ENCODE assay signal across 24 cellular contexts in genomic region chr22:46376096-46376495, GRCh38. TPM values are rescaled to one million over a fixed set of nuclear protein-coding genes. Genes with fewer than 3 reads are reported as not detected.
DNase-seq lines count a peak whose midpoint lies in the region; ATAC-seq, FAIRE-seq and TF ChIP-seq lines count a peak whose summit lies in the region.
"Had no signal": no experiment of that assay in that cellular context is flagged by ENCODE, and none has a peak within 500 bp of the region (broad histone marks: within the 10 kb centered on the region; RNA-seq: fewer than 3 reads in every experiment).

No MANE protein-coding gene starts in this region.

- H3K4me3 Mint-ChIP-seq in endothelial cell (ENCODE audit: unreplicated experiment): peak overlapping the region; percentile 37
- H3K4me3 Mint-ChIP-seq in natural killer cell treated with Interleukin-12 subunit alpha and Interleukin-12 subunit beta and Interleukin-15 and Interleukin-18, amount 100 ng/mL, for 72 hours: peak overlapping the region; percentile 11
- H3K4me3 Mint-ChIP-seq: HFFc6 had no signal

- H3K4me3 ChIP-seq in upper lobe of left lung: no peak overlapping the region
- H3K4me3 ChIP-seq: BLaER1 treated with 17β-estradiol and CSF1 and Interleukin-3, amounts not matched to agents 10 nM and 100 nM; SJCRH30 had no signal

- no peak for TF ChIP-seq POLR2A in upper lobe of left lung (IDR thresholded peaks at IDR 0.05)

- peak overlapping the region in 3 of 4 donors; percentile 17 to 91 (median 73) for H3K27ac ChIP-seq in upper lobe of left lung
- H3K27ac ChIP-seq: BLaER1 treated with 17β-estradiol and CSF1 and Interleukin-3, amounts not matched to agents 10 nM and 100 nM; SJCRH30 had no signal

- H3K4me1 Mint-ChIP-seq in endothelial cell (ENCODE audit: unreplicated experiment): peaks cover 10% of the 10 kb centered on the region
- peaks cover 34 to 62% of the 10 kb centered on the region in 2 donors for H3K4me1 Mint-ChIP-seq in natural killer cell treated with Interleukin-12 subunit alpha and Interleukin-12 subunit beta and Interleukin-15 and Interleukin-18, amount 100 ng/mL, for 72 hours (ENCODE audit: low read depth in 2 of 2)

- H3K9me3 ChIP-seq in upper lobe of left lung: peaks cover 0 to 6% (median 3%) of the 10 kb centered on the region in 4 donors

- peaks cover 14% of the 10 kb centered on the region for H3K27me3 Mint-ChIP-seq in endothelial cell (ENCODE audit: unreplicated experiment)
- H3K27me3 Mint-ChIP-seq in natural killer cell treated with Interleukin-12 subunit alpha and Interleukin-12 subunit beta and Interleukin-15 and Interleukin-18, amount 100 ng/mL, for 72 hours: peaks cover 0 to 9% of the 10 kb centered on the region in 2 donors

- H3K4me1 ChIP-seq in upper lobe of left lung: peaks cover 11 to 50% (median 28%) of the 10 kb centered on the region in 4 donors

- no peaks in the 10 kb centered on the region for H3K27me3 ChIP-seq in upper lobe of left lung

- TF ChIP-seq EP300 in upper lobe of left lung (IDR thresholded peaks at IDR 0.05): no peak

- 90 to 98% methylated on average over 3 of the region's 3 CpGs for WGBS in upper lobe of left lung, 2 donors

- peak overlapping the region; percentile 11 for H3K27ac Mint-ChIP-seq in endothelial cell (ENCODE audit: unreplicated experiment)
- H3K27ac Mint-ChIP-seq in natural killer cell treated with Interleukin-12 subunit alpha and Interleukin-12 subunit beta and Interleukin-15 and Interleukin-18, amount 100 ng/mL, for 72 hours: peak overlapping the region in 1 of 2 donors; percentile 16
- H3K27ac Mint-ChIP-seq: CD4-positive, alpha-beta memory T cell; HFFc6 had no signal

- H3K9me3 Mint-ChIP-seq in endothelial cell (ENCODE audit: unreplicated experiment): peaks cover 4% of the 10 kb centered on the region
- H3K9me3 Mint-ChIP-seq in natural killer cell treated with Interleukin-12 subunit alpha and Interleukin-12 subunit beta and Interleukin-15 and Interleukin-18, amount 100 ng/mL, for 72 hours: peaks cover 4% of the 10 kb centered on the region

- ATAC-seq in natural killer cell treated with Interleukin-12 subunit alpha and Interleukin-12 subunit beta and Interleukin-15 and Interleukin-18, amount 100 ng/mL, for 72 hours: no peak
- ATAC-seq in upper lobe of left lung (ENCODE audit: low FRiP score in 2 of 2) (no peak), omental fat pad (ENCODE audit: low FRiP score) (no peak)
- ATAC-seq: Panc1 had no signal

- DNase-seq in RCC 7860 (ENCODE audit: low spot score): no peak
- no peak for DNase-seq in endothelial cell (ENCODE audit: low spot score)
- DNase-seq in natural killer cell treated with Interleukin-12 subunit alpha and Interleukin-12 subunit beta and Interleukin-15 and Interleukin-18, amount 100 ng/mL, for 72 hours (ENCODE audit: low spot score): no peak
- no peak for DNase-seq in upper lobe of left lung
- no peak for DNase-seq in D721Med (ENCODE audit: insufficient read length, low spot score)
- DNase-seq in activated CD4-positive, alpha-beta T cell treated with anti-CD3 and anti-CD28 coated beads, Interleukin-2, amount 50 U/mL, for 4 hours: no peak
- no peak for DNase-seq in KG1 (lab: John Stamatoyannopoulos, UW)
- DNase-seq in omental fat pad (ENCODE audit: low spot score): no peak
- DNase-seq: ACHN; CD4-positive, alpha-beta memory T cell; EL; GF-D8; HFFc6; KBM-7; NCI-H1092 treated with DMSO at 0.1 percent for 48 hours; NCI-H1436 treated with DMSO at 0.1 percent for 48 hours; NCI-H1930; NCI-H226; NCI-H510A treated with DMSO at 0.1 percent for 48 hours; NCI-H774; NK-92 treated with Interleukin-12 subunit alpha and Interleukin-12 subunit beta, amount 100 ng/mL, for 24 hours; SJCRH30 had no signal

- H3K36me3 ChIP-seq in upper lobe of left lung: peaks cover 0 to 6% (median 0%) of the 10 kb centered on the region in 4 donors
- H3K36me3 ChIP-seq: SJCRH30 had no signal

- FAIRE-seq in RCC 7860 (lab: Jason Lieb, UNC) (peak; percentile 31), D721Med (lab: Jason Lieb, UNC) (no peak)

- H3K36me3 Mint-ChIP-seq in endothelial cell (ENCODE audit: low read depth, unreplicated experiment): peaks cover 14% of the 10 kb centered on the region
- H3K36me3 Mint-ChIP-seq in natural killer cell treated with Interleukin-12 subunit alpha and Interleukin-12 subunit beta and Interleukin-15 and Interleukin-18, amount 100 ng/mL, for 72 hours: peaks cover 11% of the 10 kb centered on the region
- H3K36me3 Mint-ChIP-seq: CD4-positive, alpha-beta memory T cell had no signal

- no peak for TF ChIP-seq CTCF in endothelial cell (IDR thresholded peaks at IDR 0.05; ENCODE audit: unreplicated experiment)
- TF ChIP-seq CTCF in upper lobe of left lung (IDR thresholded peaks at IDR 0.05): no peak
- TF ChIP-seq CTCF in D721Med (IDR thresholded peaks at IDR 0.05; ENCODE audit: insufficient read depth, missing control alignments): no peak
- TF ChIP-seq CTCF in omental fat pad (IDR thresholded peaks at IDR 0.05): no peak

RNA-seq across cellular contexts. Expression of gene TRMU, which starts 40.6 kb away (rescaled TPM):
- total RNA-seq in endothelial cell (ENCODE audit: unreplicated experiment): 41.5 TPM
- 100 to 1,000 TPM in 1 of 2 donors, 10 to 100 TPM in 1; 72.7 to 135 TPM for total RNA-seq in natural killer cell treated with Interleukin-12 subunit alpha and Interleukin-12 subunit beta and Interleukin-15 and Interleukin-18, amount 100 ng/mL, for 72 hours
- total RNA-seq in upper lobe of left lung: 10 to 100 TPM; 30.7 to 77.5 (median 35.8) TPM
- 10 to 100 TPM; 19.3 to 62.8 (median 32.8) TPM for total RNA-seq in omental fat pad
